Comparison of ENCODE assay signal across 27 cellular contexts in genomic region chr3:28746990-28747389, GRCh38.
"Had no signal": no experiment of that assay in that cellular context is flagged by ENCODE, and none has a peak within 500 bp of the region (broad histone marks: within the 10 kb centered on the region; RNA-seq: fewer than 3 reads in every experiment).

No MANE protein-coding gene starts in this region.

- H3K4me3 ChIP-seq: adrenal gland, body of pancreas, cardiac muscle cell, coronary artery, dorsolateral prefrontal cortex had no signal

- H3K36me3 ChIP-seq: adrenal gland, cardiac muscle cell had no signal

- H3K27ac ChIP-seq: adrenal gland, body of pancreas, cardiac muscle cell, coronary artery, dorsolateral prefrontal cortex had no signal

- FAIRE-seq: frontal cortex had no signal

- ATAC-seq: activated CD4-positive, alpha-beta T cell treated with anti-CD3 and anti-CD28 coated beads for 36 hours; activated CD8-positive, alpha-beta memory T cell treated with anti-CD3 and anti-CD28 coated beads, Interleukin-2, amount 10 ng/mL, durations not matched to agents 7 days and 5 days; activated CD8-positive, alpha-beta T cell treated with anti-CD3 and anti-CD28 coated beads, Interleukin-2, amount 10 ng/mL, durations not matched to agents 7 days and 5 days; activated naive CD8-positive, alpha-beta T cell treated with anti-CD3 and anti-CD28 coated beads, Interleukin-2, amount 50 U/mL, for 24 hours; body of pancreas; esophagus mucosa had no signal

- H3K4me1 ChIP-seq: adrenal gland had no signal

- DNase-seq: activated CD4-positive, alpha-beta memory T cell treated with anti-CD3 and anti-CD28 coated beads for 36 hours; activated CD4-positive, alpha-beta T cell treated with anti-CD3 and anti-CD28 coated beads for 36 hours; activated CD4-positive, alpha-beta T cell treated with anti-CD3 and anti-CD28 coated beads, Interleukin-2, amount 10 ng/mL, durations not matched to agents 24 days and 14 days; activated CD4-positive, CD25-positive, alpha-beta regulatory T cell; activated CD4-positive, CD25-positive, alpha-beta regulatory T cell treated with anti-CD3 and anti-CD28 coated beads, Interleukin-2, amount 50 U/mL, for 72 hours; activated CD8-positive, alpha-beta memory T cell treated with anti-CD3 and anti-CD28 coated beads, Interleukin-2, amount 10 ng/mL, durations not matched to agents 7 days and 5 days; activated CD8-positive, alpha-beta memory T cell treated with anti-CD3 and anti-CD28 coated beads, Interleukin-2, amount 50 U/mL, for 4 hours; activated CD8-positive, alpha-beta T cell treated with anti-CD3 and anti-CD28 coated beads, Interleukin-2, amount 10 ng/mL, durations not matched to agents 7 days and 5 days; activated effector memory CD4-positive, alpha-beta T cell treated with anti-CD3 and anti-CD28 coated beads, Interleukin-2, amount 50 U/mL, for 16 hours; activated naive CD4-positive, alpha-beta T cell treated with anti-CD3 and anti-CD28 coated beads for 36 hours; activated naive CD8-positive, alpha-beta T cell treated with anti-CD3 and anti-CD28 coated beads for 36 hours; activated naive CD8-positive, alpha-beta T cell treated with anti-CD3 and anti-CD28 coated beads, Interleukin-2, amount 50 U/mL, for 24 hours; activated T-cell treated with anti-CD3 and anti-CD28 coated beads, Interleukin-2, amount 50 U/mL, for 1 hour; activated T-cell treated with anti-CD3 and anti-CD28 coated beads, Interleukin-2, amount 50 U/mL, for 48 hours; adrenal gland; amygdala; aorta; body of pancreas; dorsolateral prefrontal cortex; effector memory CD4-positive, alpha-beta T cell; endodermal cell; foreskin fibroblast; T-helper 2 cell had no signal

- H3K9me3 ChIP-seq: adrenal gland, body of pancreas had no signal

- H3K27me3 ChIP-seq: adrenal gland, body of pancreas, cardiac muscle cell, dorsolateral prefrontal cortex had no signal
